ENCODE assay signal across 26 cellular contexts in genomic region chr6:46776070-46776752, GRCh38. TPM values are rescaled to one million over a fixed set of nuclear protein-coding genes. Genes with fewer than 3 reads are reported as not detected.
"Had no signal": no experiment of that assay in that cellular context is flagged by ENCODE, and none has a peak within 500 bp of the region (broad histone marks: within the 10 kb centered on the region; RNA-seq: fewer than 3 reads in every experiment).

No MANE protein-coding gene starts in this region.

- H3K4me1 ChIP-seq: ascending aorta, body of pancreas had no signal

- H3K27me3 ChIP-seq: ascending aorta, body of pancreas had no signal

- DNase-seq: activated B cell treated with CpG ODN at 0.5 μM for 24 hours; activated CD4-positive, alpha-beta T cell treated with anti-CD3 and anti-CD28 coated beads for 1 hour; activated CD4-positive, alpha-beta T cell treated with anti-CD3 and anti-CD28 coated beads, Interleukin-2, amount 10 ng/mL, durations not matched to agents 24 days and 14 days; activated CD4-positive, alpha-beta T cell treated with anti-CD3 and anti-CD28 coated beads, Interleukin-2, amount 50 U/mL, for 48 hours; activated CD8-positive, alpha-beta memory T cell treated with anti-CD3 and anti-CD28 coated beads, Interleukin-2, amount 10 ng/mL, durations not matched to agents 7 days and 5 days; activated effector memory CD4-positive, alpha-beta T cell treated with anti-CD3 and anti-CD28 coated beads, Interleukin-2, amount 50 U/mL, for 16 hours; activated naive CD4-positive, alpha-beta T cell treated with Interleukin-2 at 50 U/mL for 16 hours; activated naive CD8-positive, alpha-beta T cell treated with anti-CD3 and anti-CD28 coated beads, Interleukin-2, amount 50 U/mL, for 24 hours; activated T-cell treated with anti-CD3 and anti-CD28 coated beads, Interleukin-2, amount 50 U/mL, for 4 hours; amniotic stem cell; body of pancreas; NCI-H1092; NCI-H2029 treated with DMSO at 0.1 percent for 48 hours; NCI-H446 treated with DMSO at 0.1 percent for 48 hours; NCI-H526 treated with DMSO at 0.1 percent for 48 hours; NCI-H82; SIG-M5; T-helper 17 cell; T-helper 9 cell had no signal

- H3K36me3 ChIP-seq: ascending aorta had no signal

- H3K4me3 ChIP-seq: ascending aorta, body of pancreas had no signal

- ATAC-seq: activated CD8-positive, alpha-beta memory T cell treated with anti-CD3 and anti-CD28 coated beads, Interleukin-2, amount 10 ng/mL, durations not matched to agents 7 days and 5 days; activated naive CD4-positive, alpha-beta T cell treated with anti-CD3 and anti-CD28 coated beads, Interleukin-2, amount 50 U/mL, for 72 hours; activated naive CD8-positive, alpha-beta T cell treated with anti-CD3 and anti-CD28 coated beads, Interleukin-2, amount 50 U/mL, for 24 hours; activated T-cell treated with anti-CD3 and anti-CD28 coated beads, Interleukin-2, amount 50 U/mL, for 4 hours; body of pancreas; T-helper 17 cell had no signal

- H3K9me3 ChIP-seq: ascending aorta, body of pancreas had no signal

- H3K27ac ChIP-seq: ascending aorta, body of pancreas, KMS-11 had no signal

RNA-seq across cellular contexts. Expression of gene MEP1A, which starts 17.0 kb away (rescaled TPM):
- total RNA-seq: activated B cell treated with CpG ODN at 0.5 μM for 24 hours; activated CD4-positive, alpha-beta T cell treated with anti-CD3 and anti-CD28 coated beads, Interleukin-2, amount 10 ng/mL, durations not matched to agents 24 days and 14 days; activated CD8-positive, alpha-beta memory T cell treated with anti-CD3 and anti-CD28 coated beads, Interleukin-2, amount 10 ng/mL, durations not matched to agents 7 days and 5 days; activated naive CD4-positive, alpha-beta T cell treated with anti-CD3 and anti-CD28 coated beads, Interleukin-2, amount 50 U/mL, for 72 hours; activated T-cell treated with anti-CD3 and anti-CD28 coated beads, Interleukin-2, amount 50 U/mL, for 4 hours; ascending aorta; body of pancreas; bronchial epithelial cell; MCF 10A; OCI-LY7; RPMI7951; T-helper 17 cell had no signal

RNA-seq across cellular contexts. Expression of gene ANKRD66, which starts 29.5 kb away (rescaled TPM):
- total RNA-seq: activated B cell treated with CpG ODN at 0.5 μM for 24 hours; activated CD4-positive, alpha-beta T cell treated with anti-CD3 and anti-CD28 coated beads, Interleukin-2, amount 10 ng/mL, durations not matched to agents 24 days and 14 days; activated CD8-positive, alpha-beta memory T cell treated with anti-CD3 and anti-CD28 coated beads, Interleukin-2, amount 10 ng/mL, durations not matched to agents 7 days and 5 days; activated naive CD4-positive, alpha-beta T cell treated with anti-CD3 and anti-CD28 coated beads, Interleukin-2, amount 50 U/mL, for 72 hours; activated T-cell treated with anti-CD3 and anti-CD28 coated beads, Interleukin-2, amount 50 U/mL, for 4 hours; ascending aorta; body of pancreas; bronchial epithelial cell; MCF 10A; OCI-LY7; RPMI7951; T-helper 17 cell had no signal

RNA-seq across cellular contexts. Expression of gene PLA2G7, which starts 41.0 kb away (rescaled TPM):
- total RNA-seq: activated CD4-positive, alpha-beta T cell treated with anti-CD3 and anti-CD28 coated beads, Interleukin-2, amount 10 ng/mL, durations not matched to agents 24 days and 14 days; activated CD8-positive, alpha-beta memory T cell treated with anti-CD3 and anti-CD28 coated beads, Interleukin-2, amount 10 ng/mL, durations not matched to agents 7 days and 5 days; activated naive CD4-positive, alpha-beta T cell treated with anti-CD3 and anti-CD28 coated beads, Interleukin-2, amount 50 U/mL, for 72 hours; activated T-cell treated with anti-CD3 and anti-CD28 coated beads, Interleukin-2, amount 50 U/mL, for 4 hours; bronchial epithelial cell; MCF 10A; OCI-LY7 had no signal
